ENCODE assay signal across 8 cellular contexts in the genomic region with DNA sequence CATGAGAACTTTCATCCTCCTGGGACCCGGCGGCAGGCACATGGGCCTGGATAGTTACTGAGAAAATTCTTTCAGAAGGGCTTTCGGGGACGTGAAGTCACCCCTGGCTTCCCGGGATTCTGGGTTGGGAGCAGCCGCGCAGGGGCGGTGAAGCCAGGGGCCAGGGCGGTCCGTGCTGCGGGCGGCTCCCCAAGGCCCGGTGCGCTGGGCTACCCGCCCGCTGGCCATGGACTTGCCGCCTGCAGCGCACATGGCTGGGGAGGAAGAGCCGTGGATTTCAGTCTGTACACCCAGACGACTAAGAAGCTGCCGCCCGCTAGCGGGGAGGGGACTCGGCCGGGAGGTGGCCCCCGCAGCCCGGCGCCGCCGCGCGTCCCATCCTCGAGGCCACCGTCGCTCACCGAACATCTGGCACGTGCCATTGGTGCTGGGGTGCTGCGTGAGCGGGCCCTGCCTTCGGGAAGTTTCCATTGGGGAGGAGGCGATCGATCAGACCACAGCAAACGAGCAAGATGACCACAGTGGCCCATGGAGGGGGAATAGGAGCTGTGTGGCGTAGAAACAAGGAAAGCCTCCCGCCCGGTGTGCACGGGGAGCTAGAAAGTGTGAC.
DNase-seq lines count a peak whose midpoint lies in the region; TF ChIP-seq lines count a peak whose summit lies in the region.

No MANE protein-coding gene starts in this region.

- no peak for DNase-seq in activated T-cell treated with anti-CD3 and anti-CD28 coated beads, Interleukin-2, amount 50 U/mL, for 24 hours
- no peak for DNase-seq in activated T-cell treated with anti-CD3 and anti-CD28 coated beads, Interleukin-2, amount 50 U/mL, for 1 hour
- DNase-seq in thyroid gland (no peak), NAMALWA (ENCODE audit: low spot score) (no peak), iPS-NIHi7 (ENCODE audit: extremely low spot score) (no peak), D341Med (ENCODE audit: low spot score) (no peak)

- 91% methylated on average over 47 of the region's 47 CpGs for WGBS in ectodermal cell, 2 experiments
- WGBS in thyroid gland, 2 donors: 86 to 89% methylated on average over 18 to 28 of the region's 47 CpGs

- H3K27ac ChIP-seq in ectodermal cell (ENCODE audit: insufficient read depth, low read depth, low read length, poor library complexity, severe bottlenecking) (peak overlapping the region; percentile 85), thyroid gland (peak overlapping the region; percentile 96 to 99 (median 96))

- H3K4me3 Mint-ChIP-seq in activated T-cell treated with anti-CD3 and anti-CD28 coated beads, Interleukin-2, amount 50 U/mL, for 24 hours: peak overlapping the region; percentile 50

- peak overlapping the region; percentile 96 for H3K9ac ChIP-seq in mucosa of stomach (ENCODE audit: low read length)

- intact Hi-C loops in thyroid gland (cut with DNase I): no loop called here

- no peaks in the 10 kb centered on the region for H3K27me3 Mint-ChIP-seq in activated T-cell treated with anti-CD3 and anti-CD28 coated beads, Interleukin-2, amount 50 U/mL, for 24 hours

- H3K4me3 ChIP-seq in ectodermal cell (ENCODE audit: insufficient read depth, low read depth, low read length) (no peak overlapping the region), mucosa of stomach (ENCODE audit: low read length) (peak overlapping the region; percentile 61), thyroid gland (replicated peaks in 1 of 3) (no peak overlapping the region)

- TF ChIP-seq POLR2A in thyroid gland (IDR thresholded peaks at IDR 0.05): no peak

- TF ChIP-seq CTCF in thyroid gland (IDR thresholded peaks at IDR 0.05): no peak

- peaks cover 25% of the 10 kb centered on the region for H3K4me1 Mint-ChIP-seq in activated T-cell treated with anti-CD3 and anti-CD28 coated beads, Interleukin-2, amount 50 U/mL, for 24 hours (ENCODE audit: low read depth)

- H3K27me3 ChIP-seq in ectodermal cell (ENCODE audit: control insufficient read depth, insufficient read depth, low read length, poor library complexity, severe bottlenecking) (no peaks in the 10 kb centered on the region), mucosa of stomach (ENCODE audit: control insufficient read depth, insufficient read depth, low read length) (no peaks in the 10 kb centered on the region), thyroid gland (no peaks in the 10 kb centered on the region)

- H3K9me3 Mint-ChIP-seq in activated T-cell treated with anti-CD3 and anti-CD28 coated beads, Interleukin-2, amount 50 U/mL, for 24 hours: no peaks in the 10 kb centered on the region

- H3K4me1 ChIP-seq in ectodermal cell (ENCODE audit: control insufficient read depth, insufficient read depth, low read length) (peaks cover 21% of the 10 kb centered on the region), mucosa of stomach (ENCODE audit: control insufficient read depth, insufficient read depth, low read length) (peaks cover 17% of the 10 kb centered on the region), thyroid gland (peaks cover 64 to 73% of the 10 kb centered on the region in 2 donors)

- no peaks in the 10 kb centered on the region for H3K9me3 ChIP-seq in ectodermal cell (ENCODE audit: control insufficient read depth, low read length)
- H3K9me3 ChIP-seq in mucosa of stomach (ENCODE audit: control insufficient read depth, low read length): no peaks in the 10 kb centered on the region
- no peaks in the 10 kb centered on the region for H3K9me3 ChIP-seq in thyroid gland

- peaks cover 25% of the 10 kb centered on the region for H3K36me3 Mint-ChIP-seq in activated T-cell treated with anti-CD3 and anti-CD28 coated beads, Interleukin-2, amount 50 U/mL, for 24 hours (ENCODE audit: low read depth)

- H3K36me3 ChIP-seq in ectodermal cell (ENCODE audit: control insufficient read depth, insufficient read depth, low read length) (no peaks in the 10 kb centered on the region), mucosa of stomach (ENCODE audit: control insufficient read depth, insufficient read depth, low read length) (no peaks in the 10 kb centered on the region), thyroid gland (no peaks in the 10 kb centered on the region)

- H3K27ac Mint-ChIP-seq in activated T-cell treated with anti-CD3 and anti-CD28 coated beads, Interleukin-2, amount 50 U/mL, for 24 hours: no peak overlapping the region
